31 cellular contexts compared by ENCODE assay signal in genomic region chr12:101567918-101568317, GRCh38. TPM values are rescaled to one million over a fixed set of nuclear protein-coding genes. Genes with fewer than 3 reads are reported as not detected.
DNase-seq lines count a peak whose midpoint lies in the region; ATAC-seq and TF ChIP-seq lines count a peak whose summit lies in the region.
"Had no signal": no experiment of that assay in that cellular context is flagged by ENCODE, and none has a peak within 500 bp of the region (broad histone marks: within the 10 kb centered on the region; RNA-seq: fewer than 3 reads in every experiment).

No MANE protein-coding gene starts in this region.

- no peak overlapping the region for H3K9ac ChIP-seq in HUES64 (ENCODE audit: low read depth, low read length)
- H3K9ac ChIP-seq: GM23248, neural progenitor cell had no signal

- ATAC-seq in lung (ENCODE audit: insufficient read depth, low FRiP score), result no peak
- no peak for ATAC-seq in activated naive CD4-positive, alpha-beta T cell treated with anti-CD3 and anti-CD28 coated beads, Interleukin-2, amount 50 U/mL, for 72 hours
- no peak for ATAC-seq in CD4-positive, alpha-beta T cell (ENCODE audit: poor library complexity)
- ATAC-seq: activated CD8-positive, alpha-beta T cell treated with anti-CD3 and anti-CD28 coated beads for 36 hours; activated T-helper 17 cell treated with anti-CD3 and anti-CD28 coated beads, Interleukin-2, amount 50 U/mL, for 72 hours; GM12878; stimulated activated naive CD8-positive, alpha-beta T cell treated with anti-CD3 and anti-CD28 coated beads, Interleukin-15, Interleukin-2, amounts not matched to agents 100 U/mL and 50 U/mL, for 24 hours had no signal

- H3K36me3 Mint-ChIP-seq in activated naive CD4-positive, alpha-beta T cell treated with anti-CD3 and anti-CD28 coated beads, Interleukin-2, amount 50 U/mL, for 72 hours, result peaks cover 0 to 16% of the 10 kb centered on the region in 2 donors
- H3K36me3 Mint-ChIP-seq in CD4-positive, alpha-beta T cell (ENCODE audit: low read depth), result no peaks in the 10 kb centered on the region
- H3K36me3 Mint-ChIP-seq: activated naive CD8-positive, alpha-beta T cell; neural progenitor cell had no signal

- H3K27ac Mint-ChIP-seq in activated naive CD4-positive, alpha-beta T cell treated with anti-CD3 and anti-CD28 coated beads, Interleukin-2, amount 50 U/mL, for 72 hours, result no peak overlapping the region
- no peak overlapping the region for H3K27ac Mint-ChIP-seq in CD4-positive, alpha-beta T cell
- H3K27ac Mint-ChIP-seq: activated CD8-positive, alpha-beta T cell treated with anti-CD3 and anti-CD28 coated beads for 36 hours; activated naive CD8-positive, alpha-beta T cell; activated T-helper 17 cell treated with anti-CD3 and anti-CD28 coated beads, Interleukin-2, amount 50 U/mL, for 72 hours; neural progenitor cell; progenitor cell of endocrine pancreas had no signal

- intact Hi-C loops in lower leg skin (cut with DNase I; ENCODE audit: low total_unique reads), result no loop called here
- intact Hi-C loops in CD4-positive, alpha-beta T cell (cut with DNase I, micrococcal nuclease), result loop anchor here in 1 of 2 experiments (5.0 kb wide), 1 partner anchor 274 kb away; no protein-coding TSS in a partner anchor

- H3K9me3 ChIP-seq in HUES64 (ENCODE audit: insufficient read depth, low read depth, low read length), result no peaks in the 10 kb centered on the region
- H3K9me3 ChIP-seq in lung (ENCODE audit: control insufficient read depth in 2 of 2, insufficient read depth in 1 of 2, low read length in 1 of 2), result no peaks in the 10 kb centered on the region
- H3K9me3 ChIP-seq in CD4-positive, alpha-beta T cell (ENCODE audit: control insufficient read depth, low read length), result no peaks in the 10 kb centered on the region
- H3K9me3 ChIP-seq: sigmoid colon, thoracic aorta, vagina had no signal

- POLR2A ChIA-PET in CD4-positive, alpha-beta T cell (lab: Charles Lee), result no interaction called here

- peak; percentile 93 for DNase-seq in DMS79 (lab: John Stamatoyannopoulos, UW)
- peak; percentile 81 for DNase-seq in NCI-H345 treated with DMSO at 0.1 percent for 48 hours (lab: John Stamatoyannopoulos, UW; ENCODE audit: unreplicated experiment)
- DNase-seq in lung (ENCODE audit: low spot score), result peak; percentile 42
- DNase-seq in activated naive CD4-positive, alpha-beta T cell treated with anti-CD3 and anti-CD28 coated beads, Interleukin-2, amount 50 U/mL, for 72 hours (ENCODE audit: low spot score in 2 of 2), result no peak
- no peak for DNase-seq in stimulated activated CD4-positive, alpha-beta T cell treated with anti-CD3 and anti-CD28 coated beads, Interleukin-4, amount 100 ng/mL, for 1 hour
- no peak for DNase-seq in lower leg skin (ENCODE audit: low spot score in 2 of 2)
- DNase-seq in CD4-positive, alpha-beta T cell, result no peak
- DNase-seq: activated CD8-positive, alpha-beta T cell treated with anti-CD3 and anti-CD28 coated beads for 36 hours; aorta; effector CD4-positive, alpha-beta T cell; EL; GM23248; head of caudate nucleus; Kasumi-1; MV-4-11; NCI-H2081; NCI-H69; sigmoid colon; stimulated activated naive CD8-positive, alpha-beta T cell treated with anti-CD3 and anti-CD28 coated beads, Interleukin-15, Interleukin-2, amounts not matched to agents 100 U/mL and 50 U/mL, for 24 hours had no signal

- 85% methylated on average over 4 of the region's 4 CpGs for WGBS in HUES64
- 61 to 86% methylated on average over 4 of the region's 4 CpGs for WGBS in lung, 2 donors
- WGBS in lower leg skin, 2 donors, result 83 to 86% methylated on average over 4 of the region's 4 CpGs

- H3K4me1 Mint-ChIP-seq in CD4-positive, alpha-beta T cell (ENCODE audit: low read depth), result no peaks in the 10 kb centered on the region
- H3K4me1 Mint-ChIP-seq: activated T-helper 17 cell treated with anti-CD3 and anti-CD28 coated beads, Interleukin-2, amount 50 U/mL, for 72 hours had no signal

- H3K27me3 ChIP-seq in HUES64 (ENCODE audit: insufficient read depth, low read length) (no peaks in the 10 kb centered on the region), lung (ENCODE audit: control insufficient read depth, insufficient read depth) (no peaks in the 10 kb centered on the region)
- peaks cover 4% of the 10 kb centered on the region for H3K27me3 ChIP-seq in CD4-positive, alpha-beta T cell (ENCODE audit: control insufficient read depth, insufficient read depth, low read length)
- H3K27me3 ChIP-seq: neural progenitor cell, sigmoid colon, vagina had no signal

- no peak overlapping the region for H3K4me3 Mint-ChIP-seq in CD4-positive, alpha-beta T cell
- H3K4me3 Mint-ChIP-seq: activated CD8-positive, alpha-beta T cell treated with anti-CD3 and anti-CD28 coated beads for 36 hours; activated naive CD8-positive, alpha-beta T cell; activated T-helper 17 cell treated with anti-CD3 and anti-CD28 coated beads, Interleukin-2, amount 50 U/mL, for 72 hours; neural progenitor cell had no signal

- peak overlapping the region; percentile 94; the same call in 1 of the 2 replicates for H3K27ac ChIP-seq in HUES64 (ENCODE audit: low read depth, low read length)
- no peak overlapping the region for H3K27ac ChIP-seq in lung (ENCODE audit: low read depth in 1 of 2, low read length in 1 of 2)
- H3K27ac ChIP-seq in CD4-positive, alpha-beta T cell (ENCODE audit: low read depth, low read length), result no peak overlapping the region
- H3K27ac ChIP-seq: C4-2B, epithelial cell of prostate, GM23248, neural progenitor cell, sigmoid colon, thoracic aorta, vagina had no signal

- CTCF ChIA-PET in CD4-positive, alpha-beta T cell (lab: Charles Lee), result no interaction called here

- H3K27me3 Mint-ChIP-seq in CD4-positive, alpha-beta T cell, result peaks cover 13% of the 10 kb centered on the region

- H3K36me3 ChIP-seq in HUES64 (ENCODE audit: insufficient read depth, low read length) (no peaks in the 10 kb centered on the region), lung (ENCODE audit: control insufficient read depth in 2 of 2, insufficient read depth in 2 of 2, low read length in 2 of 2) (no peaks in the 10 kb centered on the region)
- H3K36me3 ChIP-seq: neural progenitor cell, sigmoid colon, thoracic aorta, vagina had no signal

- no peak for TF ChIP-seq CTCF in lung (IDR thresholded peaks at IDR 0.05; ENCODE audit: control extremely low read depth, extremely low read depth)
- no peak for TF ChIP-seq CTCF in lower leg skin (IDR thresholded peaks at IDR 0.05)
- no peak for TF ChIP-seq CTCF in CD4-positive, alpha-beta T cell (IDR thresholded peaks at IDR 0.05)

- H3K4me3 ChIP-seq in HUES64 (ENCODE audit: low read length), result no peak overlapping the region
- H3K4me3 ChIP-seq in lung, result no peak overlapping the region
- no peak overlapping the region for H3K4me3 ChIP-seq in lower leg skin (ENCODE audit: low read depth, poor library complexity, severe bottlenecking)
- H3K4me3 ChIP-seq: GM12878, GM23248, neural progenitor cell, sigmoid colon, thoracic aorta, vagina had no signal

- TF ChIP-seq POLR2A in lower leg skin (IDR thresholded peaks at IDR 0.05), result no peak

- H3K9me3 Mint-ChIP-seq in activated naive CD4-positive, alpha-beta T cell treated with anti-CD3 and anti-CD28 coated beads, Interleukin-2, amount 50 U/mL, for 72 hours, result peaks cover 0 to 11% of the 10 kb centered on the region in 2 donors
- H3K9me3 Mint-ChIP-seq in CD4-positive, alpha-beta T cell, result no peaks in the 10 kb centered on the region
- H3K9me3 Mint-ChIP-seq: activated T-helper 17 cell treated with anti-CD3 and anti-CD28 coated beads, Interleukin-2, amount 50 U/mL, for 72 hours; neural progenitor cell had no signal

- peaks cover 39% of the 10 kb centered on the region for H3K4me1 ChIP-seq in HUES64 (ENCODE audit: insufficient read depth, low read length)
- peaks cover 0 to 5% of the 10 kb centered on the region in 2 donors for H3K4me1 ChIP-seq in lung (ENCODE audit: control insufficient read depth in 2 of 2, insufficient read depth in 2 of 2, low read length in 2 of 2)
- H3K4me1 ChIP-seq: sigmoid colon, vagina had no signal

RNA-seq across cellular contexts. Expression of gene MYBPC1, which starts 26.9 kb away (rescaled TPM):
- 1.1 TPM for polyA plus RNA-seq in HUES64 (2013, experiment 1 of 2)
- polyA plus RNA-seq in HUES64 (2013, experiment 2 of 2), result 0.76 TPM
- total RNA-seq in lung (not detected), lower leg skin (1 to 10 TPM; 2.0 to 6.8 (median 5.4) TPM)
- polyA plus RNA-seq in lung, result under 1 TPM; 0.06 to 0.07 TPM
- total RNA-seq in activated naive CD4-positive, alpha-beta T cell treated with anti-CD3 and anti-CD28 coated beads, Interleukin-2, amount 50 U/mL, for 72 hours, result not detected
- total RNA-seq in CD4-positive, alpha-beta T cell, result not detected
- total RNA-seq: activated CD8-positive, alpha-beta T cell treated with anti-CD3 and anti-CD28 coated beads for 36 hours; activated T-helper 17 cell treated with anti-CD3 and anti-CD28 coated beads, Interleukin-2, amount 50 U/mL, for 72 hours; aorta; GM12878; GM23248; kidney epithelial cell; progenitor cell of endocrine pancreas; T-helper 1 cell treated with Interleukin-12 subunit alpha and Interleukin-12 subunit beta and Interleukin-4 antibody, amounts not matched to agents 30 ng/mL and 1 ng/mL, for 36 hours; vagina had no signal
- polyA plus RNA-seq: GM12878, GM23248 had no signal

Comparison
In these comparisons a context has a peak if more than half of its experiments do, and no peak if none do; other contexts are left out.
1. DNase-seq: peak in DMS79 (single experiment), NCI-H345 treated with DMSO at 0.1 percent for 48 hours (single experiment) and lung (single experiment); none in activated naive CD4-positive, alpha-beta T cell treated with anti-CD3 and anti-CD28 coated beads, Interleukin-2, amount 50 U/mL, for 72 hours (0 of 2), stimulated activated CD4-positive, alpha-beta T cell treated with anti-CD3 and anti-CD28 coated beads, Interleukin-4, amount 100 ng/mL, for 1 hour (single experiment), lower leg skin (0 of 2) and CD4-positive, alpha-beta T cell (0 of 10).